Comparison of ENCODE assay signal across 9 cellular contexts in genomic region chrX:139739138-139739537, GRCh38. TPM values are rescaled to one million over a fixed set of nuclear protein-coding genes. Genes with fewer than 3 reads are reported as not detected.
A peak's percentile ranks its signal among the peaks of the same experiment; 100 is the strongest.
DNase-seq lines count a peak whose midpoint lies in the region; ATAC-seq and TF ChIP-seq lines count a peak whose summit lies in the region.
"Had no signal": no experiment of that assay in that cellular context is flagged by ENCODE, and none has a peak within 500 bp of the region (broad histone marks: within the 10 kb centered on the region; RNA-seq: fewer than 3 reads in every experiment).

No MANE protein-coding gene starts in this region.

- 68 to 83% methylated on average over 2 of the region's 2 CpGs for WGBS in sigmoid colon, 2 donors

- no peak overlapping the region for H2AFZ ChIP-seq in KMS-11 (ENCODE audit: low read depth)

- no peak overlapping the region for H3K4me3 ChIP-seq in KMS-11 (IDR thresholded peaks at IDR 0.05; ENCODE audit: insufficient read depth, low read depth, low read length)
- H3K4me3 ChIP-seq in fibroblast of mammary gland (ENCODE audit: control insufficient read depth, low read depth, low read length) = no peak overlapping the region
- H3K4me3 ChIP-seq in sigmoid colon = no peak overlapping the region

- H3K27ac ChIP-seq in KMS-11 (peak overlapping the region; percentile 30; the same call in 1 of the 2 replicates), sigmoid colon (no peak overlapping the region)

- peak overlapping the region; percentile 48 for H3K4me2 ChIP-seq in KMS-11

- H4K20me1 ChIP-seq in KMS-11 (ENCODE audit: insufficient read depth) = no peaks in the 10 kb centered on the region

- H3K9me3 ChIP-seq in sigmoid colon = no peaks in the 10 kb centered on the region

- H3K36me3 ChIP-seq in KMS-11 (ENCODE audit: insufficient read depth) (no peaks in the 10 kb centered on the region), sigmoid colon (peaks cover 0 to 18% (median 0%) of the 10 kb centered on the region in 4 donors)

- no peaks in the 10 kb centered on the region for H3K27me3 ChIP-seq in KMS-11 (ENCODE audit: insufficient read depth, low read depth)
- no peaks in the 10 kb centered on the region for H3K27me3 ChIP-seq in sigmoid colon

- no peaks in the 10 kb centered on the region for H3K79me2 ChIP-seq in KMS-11 (ENCODE audit: insufficient read depth, low read depth)

- intact Hi-C loops in sigmoid colon (cut with DNase I) = no loop called here

- peaks cover 34% of the 10 kb centered on the region for H3K4me1 ChIP-seq in KMS-11 (ENCODE audit: low read depth, poor library complexity, severe bottlenecking)
- H3K4me1 ChIP-seq in sigmoid colon = no peaks in the 10 kb centered on the region

- DNase-seq in fibroblast of mammary gland (ENCODE audit: low read depth) (peak; percentile 77), DMS114 treated with DMSO at 0.1 percent for 48 hours (lab: John Stamatoyannopoulos, UW; ENCODE audit: unreplicated experiment) (no peak), anterior cingulate cortex (lab: John Stamatoyannopoulos, UW) (no peak), sigmoid colon (no peak), CD1c-positive myeloid dendritic cell (ENCODE audit: extremely low spot score) (no peak)

- no peak overlapping the region for H3K9ac ChIP-seq in KMS-11

- ATAC-seq in GM18505 (IDR thresholded peaks at IDR 0.05; ENCODE audit: unreplicated experiment) (peak; percentile 81), GM21717 (IDR thresholded peaks at IDR 0.05; ENCODE audit: unreplicated experiment) (peak; percentile 91)

- TF ChIP-seq CTCF in KMS-11 (conservative IDR thresholded peaks at IDR 0.05; ENCODE audit: low read depth, low read length) = no peak
- no peak for TF ChIP-seq CTCF in fibroblast of mammary gland (conservative IDR thresholded peaks at IDR 0.05; ENCODE audit: control insufficient read depth, insufficient read depth, low read depth, low read length)
- no peak for TF ChIP-seq CTCF in sigmoid colon (IDR thresholded peaks at IDR 0.05)

- TF ChIP-seq POLR2A in GM18505 (IDR thresholded peaks at IDR 0.05; ENCODE audit: borderline replicate concordance, extremely low read depth, insufficient read depth, insufficient read length) = no peak
- TF ChIP-seq POLR2A in sigmoid colon (IDR thresholded peaks at IDR 0.05) = no peak

- TF ChIP-seq EP300 in sigmoid colon (IDR thresholded peaks at IDR 0.05) = no peak

RNA-seq across cellular contexts. Expression of gene MCF2, which starts 31.2 kb away (rescaled TPM):
- total RNA-seq in sigmoid colon = under 1 TPM in 3 of 4 donors, not detected in 1; 0.14 to 0.36 (median 0.16) TPM
- polyA plus RNA-seq in sigmoid colon = under 1 TPM in 1 of 3 donors, not detected in 2; 0.16 TPM
- total RNA-seq: osteoblast had no signal
